Comparison of ENCODE assay signal across 1 cellular context in genomic region chr1:201471772-201472171, GRCh38.
TF ChIP-seq lines count a peak whose summit lies in the region.

No MANE protein-coding gene starts in this region.

TF ChIP-seq in H1, 55 proteins besides CTCF, POLR2A, EP300 and RAD21:
- TF ChIP-seq MAX (IDR thresholded peaks at IDR 0.05): no peak
